In genomic region chr6:149727793-149728498, GRCh38 we compare ENCODE assay signal across 15 cellular contexts. TPM values are rescaled to one million over a fixed set of nuclear protein-coding genes. Genes with fewer than 3 reads are reported as not detected.
DNase-seq lines count a peak whose midpoint lies in the region; ATAC-seq and TF ChIP-seq lines count a peak whose summit lies in the region.
"Had no signal": no experiment of that assay in that cellular context is flagged by ENCODE, and none has a peak within 500 bp of the region (broad histone marks: within the 10 kb centered on the region; RNA-seq: fewer than 3 reads in every experiment).

No MANE protein-coding gene starts in this region.

- peaks cover 4% of the 10 kb centered on the region for H3K4me1 ChIP-seq in cardiac muscle cell (ENCODE audit: low read depth)
- peaks cover 4% of the 10 kb centered on the region; the same call in 1 of the 2 replicates for H3K4me1 ChIP-seq in GM23248 (ENCODE audit: insufficient read depth)
- H3K4me1 ChIP-seq: psoas muscle had no signal

- H3K27ac ChIP-seq in cardiac muscle cell: peak overlapping the region; percentile 69
- no peak overlapping the region for H3K27ac ChIP-seq in GM23248
- H3K27ac ChIP-seq: PC-9, psoas muscle had no signal

- intact Hi-C loops in left cardiac atrium (cut with DNase I) (no loop called here), left ventricle myocardium superior (cut with micrococcal nuclease) (no loop called here)

- H3K4me3 ChIP-seq in cardiac muscle cell (no peak overlapping the region), GM23248 (no peak overlapping the region)
- H3K4me3 ChIP-seq: PC-9, psoas muscle had no signal

- H3K27me3 ChIP-seq in cardiac muscle cell: no peaks in the 10 kb centered on the region
- no peaks in the 10 kb centered on the region for H3K27me3 ChIP-seq in GM23248 (replicated peaks; ENCODE audit: insufficient read depth)

- H4K20me1 ChIP-seq in GM23248 (ENCODE audit: insufficient read depth): no peaks in the 10 kb centered on the region

- H3K9ac ChIP-seq in GM23248: no peak overlapping the region

- H2AFZ ChIP-seq in GM23248: no peak overlapping the region
- H2AFZ ChIP-seq: PC-9 had no signal

- no peaks in the 10 kb centered on the region for H3K79me2 ChIP-seq in GM23248 (ENCODE audit: insufficient read depth)

- H3K36me3 ChIP-seq in cardiac muscle cell (peaks cover 17% of the 10 kb centered on the region), GM23248 (ENCODE audit: low read depth) (peaks cover 32% of the 10 kb centered on the region; the same call in 1 of the 2 replicates)

- DNase-seq in cardiac muscle cell (ENCODE audit: low read depth in 1 of 2, low spot score in 1 of 2) (no peak), left cardiac atrium (no peak), OCI-M1 (lab: John Stamatoyannopoulos, UW) (peak; percentile 97), left ventricle myocardium superior (no peak), GM23248 (no peak), COLO668 (lab: John Stamatoyannopoulos, UW; ENCODE audit: unreplicated experiment) (no peak), NCI-H1048 (lab: John Stamatoyannopoulos, UW) (no peak), DMS153 treated with DMSO at 0.1 percent for 48 hours (lab: John Stamatoyannopoulos, UW; ENCODE audit: unreplicated experiment) (no peak)
- DNase-seq: activated CD4-positive, alpha-beta T cell treated with anti-CD3 and anti-CD28 coated beads for 48 hours; activated gamma-delta T cell treated with Interleukin-2 at 50 U/mL for 16 hours; effector memory CD8-positive, alpha-beta T cell; EL; NCI-H1105; PC-9; psoas muscle had no signal

- 71 to 76% methylated on average over 4 of the region's 4 CpGs for WGBS in GM23248 (ENCODE audit: low coverage in 1 of 2, low lambda C conversion rate in 2 of 2, missing lambda C conversion rate in 2 of 2), 2 experiments

- in situ Hi-C loops in GM23248 (cut with MboI): no loop called here

- no peak overlapping the region for H3K4me2 ChIP-seq in GM23248 (ENCODE audit: unreplicated experiment)
- H3K4me2 ChIP-seq: PC-9 had no signal

- H3K9me2 ChIP-seq in GM23248 (ENCODE audit: insufficient read depth): no peaks in the 10 kb centered on the region

- peaks cover 13% of the 10 kb centered on the region for H3F3A ChIP-seq in GM23248 (ENCODE audit: insufficient read depth)

- H3K9me3 ChIP-seq in cardiac muscle cell (ENCODE audit: low read depth): no peaks in the 10 kb centered on the region
- no peaks in the 10 kb centered on the region for H3K9me3 ChIP-seq in GM23248 (ENCODE audit: low read depth)
- H3K9me3 ChIP-seq: psoas muscle had no signal

- ATAC-seq in left cardiac atrium (no peak), left ventricle myocardium superior (peak; percentile 32)
- ATAC-seq: effector memory CD8-positive, alpha-beta T cell; psoas muscle had no signal

- TF ChIP-seq CTCF in cardiac muscle cell (IDR thresholded peaks at IDR 0.05; ENCODE audit: low read depth, low read length): no peak

RNA-seq across cellular contexts. Expression of gene LATS1, which starts 10.0 kb away (rescaled TPM):
- 9.9 and 13.2 TPM in 2 replicates for total RNA-seq in cardiac muscle cell
- polyA plus RNA-seq in cardiac muscle cell: 7.2 and 11.3 TPM in 2 replicates
- 10 to 100 TPM; 14.6 to 15.4 TPM for total RNA-seq in left cardiac atrium
- 12.2 TPM for total RNA-seq in left ventricle myocardium superior
- total RNA-seq in GM23248 (2014; rRNA removed; shearing (Covaris generic)): 18.1 and 20.2 TPM in 2 replicates
- 11.5 and 12.8 TPM in 2 replicates for polyA plus RNA-seq in GM23248 (2016; fragmentation: Nextera tagmentation; extraction: Ambion mirVana)

RNA-seq across cellular contexts. Expression of gene NUP43, which starts 18.4 kb away (rescaled TPM):
- 35.7 and 55.8 TPM in 2 replicates for total RNA-seq in cardiac muscle cell
- 14.1 and 15.7 TPM in 2 replicates for polyA plus RNA-seq in cardiac muscle cell
- total RNA-seq in left cardiac atrium: 10 to 100 TPM; 22.4 to 27.7 TPM
- total RNA-seq in left ventricle myocardium superior: 30.1 TPM
- 35.8 and 58.0 TPM in 2 replicates for total RNA-seq in GM23248 (2014; rRNA removed; shearing (Covaris generic))
- polyA plus RNA-seq in GM23248 (2016; fragmentation: Nextera tagmentation; extraction: Ambion mirVana): 16.1 and 16.4 TPM in 2 replicates

RNA-seq across cellular contexts. Expression of gene PCMT1, which starts 21.6 kb away (rescaled TPM):
- total RNA-seq in cardiac muscle cell (137 and 197 TPM in 2 replicates), left cardiac atrium (100 to 1,000 TPM in 1 of 2 donors, 10 to 100 TPM in 1; 92.8 to 107 TPM), left ventricle myocardium superior (171 TPM)
- polyA plus RNA-seq in cardiac muscle cell (178 and 189 TPM in 2 replicates), GM23248 (2016; fragmentation: Nextera tagmentation; extraction: Ambion mirVana) (183 and 184 TPM in 2 replicates)
- 132 and 165 TPM in 2 replicates for total RNA-seq in GM23248 (2014; rRNA removed; shearing (Covaris generic))
